In the genomic region with DNA sequence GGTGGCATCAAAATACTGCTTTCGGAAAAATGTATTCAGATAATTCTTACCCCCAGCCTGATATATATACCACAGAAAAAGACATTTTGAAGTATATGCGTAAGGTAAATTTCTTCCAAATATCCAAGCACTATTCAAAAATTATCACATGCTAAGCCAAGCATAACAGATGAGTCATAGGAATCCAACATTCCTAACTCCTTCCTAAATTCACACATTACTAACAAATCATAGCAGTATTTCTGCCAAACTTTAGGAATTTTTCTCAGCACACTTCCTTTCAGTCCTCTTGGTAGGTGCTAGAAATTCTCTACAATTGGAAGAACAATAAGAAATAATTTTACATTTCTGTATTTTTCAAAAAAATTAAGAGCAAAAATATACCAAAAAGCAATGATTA, we compare ENCODE assay signal across 25 cellular contexts.
A peak's percentile ranks its signal among the peaks of the same experiment; 100 is the strongest.
DNase-seq lines count a peak whose midpoint lies in the region; ATAC-seq, FAIRE-seq and TF ChIP-seq lines count a peak whose summit lies in the region.
"Had no signal": no experiment of that assay in that cellular context is flagged by ENCODE, and none has a peak within 500 bp of the region (broad histone marks: within the 10 kb centered on the region; RNA-seq: fewer than 3 reads in every experiment).

No MANE protein-coding gene starts in this region.

- H3K4ac ChIP-seq in mesendoderm (ENCODE audit: low read depth, low read length), result no peak overlapping the region

- no CpG with 5 or more reads among the region's 2 CpGs for WGBS in mesendoderm (ENCODE audit: extremely low coverage, insufficient coverage, low lambda C conversion rate)

- no peak overlapping the region for H2AK5ac ChIP-seq in mesendoderm (ENCODE audit: low read length)

- DNase-seq in H54 (ENCODE audit: insufficient read length, low spot score) (no peak), RKO (ENCODE audit: low spot score) (peak; percentile 58), epithelial cell of esophagus (ENCODE audit: low read depth) (peak; percentile 2), mesendoderm (peak; percentile 31), NCI-H510A (lab: John Stamatoyannopoulos, UW) (no peak)
- DNase-seq in activated naive CD8-positive, alpha-beta T cell treated with anti-CD3 and anti-CD28 coated beads for 36 hours, result no peak
- DNase-seq in activated T-cell treated with anti-CD3 and anti-CD28 coated beads, Interleukin-2, amount 50 U/mL, for 1 hour, result no peak
- DNase-seq: ACHN; activated CD8-positive, alpha-beta T cell treated with anti-CD3 and anti-CD28 coated beads for 36 hours; amniotic stem cell; central memory CD4-positive, alpha-beta T cell; GOT3; naive B cell; NCI-H2107; NCI-H526; right lobe of liver; Right ventricle myocardium superior; stimulated activated CD4-positive, alpha-beta T cell treated with anti-CD3 and anti-CD28 coated beads, Interleukin-15, amount 100 ng/mL, for 24 hours; stomach; T1000 had no signal

- H3K4me3 ChIP-seq in epithelial cell of esophagus (ENCODE audit: low read length) (no peak overlapping the region), mesendoderm (ENCODE audit: low read length) (no peak overlapping the region)
- H3K4me3 ChIP-seq: BLaER1 treated with 17β-estradiol and CSF1 and Interleukin-3, amounts not matched to agents 10 nM and 100 nM; right lobe of liver; stomach; tibial nerve had no signal

- H3K4me1 ChIP-seq in mesendoderm (ENCODE audit: control insufficient read depth, low read depth, low read length), result no peaks in the 10 kb centered on the region
- H3K4me1 ChIP-seq: BLaER1 treated with 17β-estradiol and CSF1 and Interleukin-3, amounts not matched to agents 10 nM and 100 nM; right lobe of liver; stomach; tibial nerve had no signal

- H3K23ac ChIP-seq in mesendoderm (ENCODE audit: low read length), result no peak overlapping the region

- H3K27me3 Mint-ChIP-seq in activated naive CD8-positive, alpha-beta T cell treated with anti-CD3 and anti-CD28 coated beads for 36 hours, result no peaks in the 10 kb centered on the region
- H3K27me3 Mint-ChIP-seq: activated CD8-positive, alpha-beta T cell treated with anti-CD3 and anti-CD28 coated beads for 36 hours; naive B cell had no signal

- no peak overlapping the region for H3K9ac ChIP-seq in mesendoderm (ENCODE audit: low read length)
- H3K9ac ChIP-seq: BLaER1 treated with 17β-estradiol and CSF1 and Interleukin-3, amounts not matched to agents 10 nM and 100 nM had no signal

- ATAC-seq in GM21737 (IDR thresholded peaks at IDR 0.05; ENCODE audit: unreplicated experiment), result no peak
- ATAC-seq: activated CD8-positive, alpha-beta T cell treated with anti-CD3 and anti-CD28 coated beads for 36 hours; HepG2; right lobe of liver; WTC11 had no signal

- H3K27me3 ChIP-seq in mesendoderm (ENCODE audit: insufficient read depth, low read length, poor library complexity), result no peaks in the 10 kb centered on the region
- H3K27me3 ChIP-seq: BLaER1 treated with 17β-estradiol and CSF1 and Interleukin-3, amounts not matched to agents 10 nM and 100 nM; right lobe of liver; stomach; tibial nerve had no signal

- peak; percentile 55 for FAIRE-seq in H54 (lab: Jason Lieb, UNC)
- FAIRE-seq: HepG2 had no signal

- no peak overlapping the region for H2BK15ac ChIP-seq in mesendoderm (replicated peaks; ENCODE audit: low read depth)

- no peak overlapping the region for H3K27ac Mint-ChIP-seq in activated naive CD8-positive, alpha-beta T cell treated with anti-CD3 and anti-CD28 coated beads for 36 hours
- H3K27ac Mint-ChIP-seq: activated CD8-positive, alpha-beta T cell treated with anti-CD3 and anti-CD28 coated beads for 36 hours; naive B cell; WTC11 had no signal

- no peak for TF ChIP-seq CTCF in epithelial cell of esophagus (IDR thresholded peaks at IDR 0.05; ENCODE audit: insufficient read depth, low read depth, low read length, missing control alignments)

- H2BK120ac ChIP-seq in mesendoderm (ENCODE audit: low read depth, low read length), result no peak overlapping the region

- no peaks in the 10 kb centered on the region for H3K9me3 Mint-ChIP-seq in activated naive CD8-positive, alpha-beta T cell treated with anti-CD3 and anti-CD28 coated beads for 36 hours

- H3K36me3 Mint-ChIP-seq in activated naive CD8-positive, alpha-beta T cell treated with anti-CD3 and anti-CD28 coated beads for 36 hours, result no peaks in the 10 kb centered on the region
- H3K36me3 Mint-ChIP-seq: naive B cell, WTC11 had no signal

- H4K8ac ChIP-seq in mesendoderm (ENCODE audit: low read depth, low read length), result no peak overlapping the region

- H3K36me3 ChIP-seq in mesendoderm (ENCODE audit: control insufficient read depth, insufficient read depth, low read length), result no peaks in the 10 kb centered on the region
- H3K36me3 ChIP-seq: BLaER1 treated with 17β-estradiol and CSF1 and Interleukin-3, amounts not matched to agents 10 nM and 100 nM; right lobe of liver; stomach; tibial nerve had no signal

- H4K5ac ChIP-seq in mesendoderm (ENCODE audit: low read length), result no peak overlapping the region

- no peak overlapping the region for H3K4me2 ChIP-seq in mesendoderm (ENCODE audit: low read length)
- H3K4me2 ChIP-seq: BLaER1 treated with 17β-estradiol and CSF1 and Interleukin-3, amounts not matched to agents 10 nM and 100 nM had no signal

- H3K56ac ChIP-seq in mesendoderm (ENCODE audit: low read length), result no peak overlapping the region

- no peak overlapping the region for H3K18ac ChIP-seq in mesendoderm (ENCODE audit: low read length)

- H3K4me3 Mint-ChIP-seq in activated naive CD8-positive, alpha-beta T cell treated with anti-CD3 and anti-CD28 coated beads for 36 hours, result no peak overlapping the region
- H3K4me3 Mint-ChIP-seq: activated CD8-positive, alpha-beta T cell treated with anti-CD3 and anti-CD28 coated beads for 36 hours; naive B cell; WTC11 had no signal

- no peak overlapping the region for H2BK5ac ChIP-seq in mesendoderm (ENCODE audit: low read length)

- no peaks in the 10 kb centered on the region for H3K79me2 ChIP-seq in mesendoderm (ENCODE audit: control insufficient read depth, insufficient read depth, low read length)

- no peak for TF ChIP-seq POLR2A in H54 (IDR thresholded peaks at IDR 0.05; ENCODE audit: low read depth, low read length)

- no peaks in the 10 kb centered on the region for H3K79me1 ChIP-seq in mesendoderm (ENCODE audit: low read length)

- H3K27ac ChIP-seq in mesendoderm (ENCODE audit: low read depth, low read length), result no peak overlapping the region
- H3K27ac ChIP-seq: BLaER1 treated with 17β-estradiol and CSF1 and Interleukin-3, amounts not matched to agents 10 nM and 100 nM; right lobe of liver; stomach; tibial nerve had no signal

- no peaks in the 10 kb centered on the region for H3K4me1 Mint-ChIP-seq in activated naive CD8-positive, alpha-beta T cell treated with anti-CD3 and anti-CD28 coated beads for 36 hours
- H3K4me1 Mint-ChIP-seq: naive B cell, WTC11 had no signal

Comparison
In these comparisons a context has a peak if more than half of its experiments do, and no peak if none do; other contexts are left out.
1. DNase-seq: peak in RKO (single experiment), epithelial cell of esophagus (single experiment) and mesendoderm (single experiment); none in H54 (single experiment), activated naive CD8-positive, alpha-beta T cell treated with anti-CD3 and anti-CD28 coated beads for 36 hours (single experiment), NCI-H510A (single experiment) and activated T-cell treated with anti-CD3 and anti-CD28 coated beads, Interleukin-2, amount 50 U/mL, for 1 hour (single experiment).